ENCODE assay signal across 1 cellular context in the genomic region with DNA sequence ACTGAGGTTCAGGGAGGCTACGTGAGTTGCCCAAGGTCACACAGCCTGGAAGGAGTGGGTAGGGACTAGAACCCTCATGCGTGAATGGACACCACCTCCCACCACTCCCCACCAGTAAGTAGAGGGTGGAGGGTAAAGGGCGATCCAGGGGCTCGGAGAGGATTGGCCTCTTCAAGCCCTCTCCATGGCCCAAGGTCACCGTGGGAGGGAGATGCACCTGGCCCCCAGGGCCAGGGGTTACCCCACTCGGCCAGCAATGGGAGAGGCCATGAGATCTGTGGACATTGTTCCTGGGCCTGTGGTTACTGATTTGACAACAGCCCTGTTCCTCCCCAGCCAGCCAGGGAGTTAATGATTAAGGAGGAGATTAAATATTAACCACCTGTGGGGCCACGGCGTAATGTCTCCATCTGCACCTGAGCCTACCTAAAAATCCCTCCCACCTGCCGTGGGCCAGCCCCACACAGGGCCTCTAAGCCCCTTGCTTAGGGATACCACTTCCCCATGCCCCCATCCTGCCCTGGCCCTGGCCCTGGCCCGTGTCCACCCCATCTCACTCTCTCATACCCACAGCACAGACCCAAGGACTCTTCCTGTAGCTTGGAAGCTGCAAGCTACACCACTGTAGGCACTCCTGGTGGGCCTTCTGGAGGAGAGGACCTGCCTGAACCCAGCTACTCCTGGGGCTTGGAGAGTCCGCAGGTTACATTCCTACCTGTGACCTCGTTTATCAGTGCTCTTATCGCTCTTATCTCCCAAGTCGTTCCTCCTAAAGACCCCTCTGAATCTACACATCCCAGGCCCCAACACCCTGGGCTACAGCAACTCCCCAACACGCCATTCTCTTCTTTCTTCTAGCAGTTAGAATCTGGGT.
TF ChIP-seq lines count a peak whose summit lies in the region.

No MANE protein-coding gene starts in this region.

TF ChIP-seq in liver, 16 proteins besides CTCF, POLR2A, EP300 and RAD21 (continued from another document):
- TF ChIP-seq HNF4G (IDR thresholded peaks at IDR 0.05) (peak; percentile 88), TAF1 (conservative IDR thresholded peaks at IDR 0.05) (no peak)
